In the genomic region with DNA sequence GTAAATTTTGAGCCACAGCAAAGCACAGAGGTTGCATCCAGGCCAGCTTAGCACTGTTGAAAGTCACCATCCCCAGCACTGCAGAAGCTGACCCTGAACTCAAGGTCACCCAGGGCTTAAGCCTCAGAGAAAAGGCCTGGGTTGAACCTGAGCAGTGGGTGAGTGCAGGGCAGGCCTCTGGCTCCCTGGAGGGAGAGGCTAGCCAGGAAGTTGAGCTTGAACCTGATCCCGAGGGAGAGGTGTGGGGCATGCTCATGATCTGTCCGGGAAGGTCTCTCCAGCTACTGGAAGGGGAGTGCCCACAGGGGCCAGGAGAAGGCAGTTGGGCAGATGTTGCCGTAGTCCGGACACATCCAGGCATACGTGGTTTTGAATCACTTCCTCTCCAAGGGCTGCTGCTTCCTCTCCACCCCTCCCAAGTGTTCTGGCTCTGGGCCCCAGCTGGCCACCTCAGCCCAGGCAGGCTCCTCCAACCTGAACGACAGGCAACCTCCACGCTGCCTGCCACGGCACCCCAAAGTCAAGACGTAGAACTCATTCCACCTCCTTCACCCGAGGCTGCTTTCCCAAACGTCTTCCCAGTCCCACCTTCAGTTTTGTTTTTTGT, we compare ENCODE assay signal across 8 cellular contexts. TPM values are rescaled to one million over a fixed set of nuclear protein-coding genes. Genes with fewer than 3 reads are reported as not detected.
DNase-seq lines count a peak whose midpoint lies in the region; ATAC-seq and TF ChIP-seq lines count a peak whose summit lies in the region.

No MANE protein-coding gene starts in this region.

- peak; percentile 16 for TF ChIP-seq POLR2A in GM18526 (IDR thresholded peaks at IDR 0.05; ENCODE audit: extremely low read depth, insufficient read length)
- TF ChIP-seq POLR2A in esophagus muscularis mucosa (IDR thresholded peaks at IDR 0.05; ENCODE audit: low read depth): no peak

- H3K4me3 ChIP-seq in SK-N-MC: no peak overlapping the region
- no peak overlapping the region for H3K4me3 ChIP-seq in esophagus muscularis mucosa
- no peak overlapping the region for H3K4me3 ChIP-seq in HAP-1

- no peaks in the 10 kb centered on the region for H3K27me3 ChIP-seq in esophagus muscularis mucosa
- no peaks in the 10 kb centered on the region for H3K27me3 ChIP-seq in HAP-1 (ENCODE audit: low read depth)

- no peak for ATAC-seq in HG02973 (IDR thresholded peaks at IDR 0.05; ENCODE audit: unreplicated experiment)

- no peaks in the 10 kb centered on the region for H3K9me3 ChIP-seq in SK-N-MC (ENCODE audit: low read depth, low read length)
- H3K9me3 ChIP-seq in esophagus muscularis mucosa: no peaks in the 10 kb centered on the region
- no peaks in the 10 kb centered on the region for H3K9me3 ChIP-seq in HAP-1

- intact Hi-C loops in esophagus muscularis mucosa (cut with DNase I): no loop called here

- H3K4me1 ChIP-seq in esophagus muscularis mucosa (peaks cover 21 to 36% (median 29%) of the 10 kb centered on the region in 4 donors), HAP-1 (no peaks in the 10 kb centered on the region)

- DNase-seq in SK-N-MC (ENCODE audit: low read depth, low spot score) (no peak), esophagus muscularis mucosa (ENCODE audit: extremely low spot score) (peak; percentile 93), renal cortical epithelial cell (ENCODE audit: low read depth) (peak; percentile 78), HAP-1 (ENCODE audit: low spot score in 2 of 2) (no peak), LoVo (ENCODE audit: low spot score) (no peak), anterior cingulate cortex (lab: John Stamatoyannopoulos, UW) (no peak)

- TF ChIP-seq EP300 in esophagus muscularis mucosa (IDR thresholded peaks at IDR 0.05): peak; percentile 33

- H3K36me3 ChIP-seq in SK-N-MC (ENCODE audit: insufficient read depth, low read length) (peaks cover 74% of the 10 kb centered on the region), esophagus muscularis mucosa (peaks cover 9 to 74% (median 54%) of the 10 kb centered on the region in 4 donors), HAP-1 (replicated peaks) (peaks cover 78% of the 10 kb centered on the region)

- H3K27ac ChIP-seq in SK-N-MC (peak overlapping the region; percentile 25; the same call in 1 of the 2 replicates), esophagus muscularis mucosa (replicated peaks in 1 of 4) (peak overlapping the region in 3 of 4 donors; percentile 38 to 68 (median 64))

- no peak overlapping the region for H3K9ac ChIP-seq in SK-N-MC (ENCODE audit: insufficient read length)

- 50% methylated on average over 11 of the region's 11 CpGs for WGBS in esophagus muscularis mucosa

- no peak for TF ChIP-seq CTCF in esophagus muscularis mucosa (IDR thresholded peaks at IDR 0.05)

- in situ Hi-C loops in HAP-1 (cut with MboI; ENCODE audit: low sequenced_read_pairs): no loop called here

RNA-seq across cellular contexts. Expression of a gene that starts 18.4 kb away (rescaled TPM):
- 10 to 100 TPM; 33.2 to 95.8 (median 73.9) TPM for total RNA-seq in esophagus muscularis mucosa
- total RNA-seq in renal cortical epithelial cell: 125 and 303 TPM in 2 replicates

RNA-seq across cellular contexts. Expression of a gene that starts 31.8 kb away (rescaled TPM):
- total RNA-seq in esophagus muscularis mucosa (not detected), renal cortical epithelial cell (not detected in 2 replicates)

RNA-seq across cellular contexts. Expression of a gene that starts 52.7 kb away (rescaled TPM):
- total RNA-seq in esophagus muscularis mucosa (10 to 100 TPM; 19.6 to 34.3 (median 23.5) TPM), renal cortical epithelial cell (23.6 and 41.1 TPM in 2 replicates)

RNA-seq across cellular contexts. Expression of a gene that starts 52.9 kb away (rescaled TPM):
- total RNA-seq in esophagus muscularis mucosa (10 to 100 TPM in 2 of 4 donors, 1 to 10 TPM in 2; 7.9 to 12.2 (median 9.6) TPM), renal cortical epithelial cell (4.2 and 9.5 TPM in 2 replicates)

Comparison
In these comparisons a context has a peak if more than half of its experiments do, and no peak if none do; other contexts are left out.
1. DNase-seq: peak in esophagus muscularis mucosa (single experiment) and renal cortical epithelial cell (single experiment); none in SK-N-MC (single experiment), HAP-1 (0 of 2), LoVo (single experiment) and anterior cingulate cortex (0 of 58).